Comparison of ENCODE assay signal across 23 cellular contexts in genomic region chr3:185250653-185251052, GRCh38. TPM values are rescaled to one million over a fixed set of nuclear protein-coding genes. Genes with fewer than 3 reads are reported as not detected.
DNase-seq lines count a peak whose midpoint lies in the region; ATAC-seq, FAIRE-seq and TF ChIP-seq lines count a peak whose summit lies in the region.
"Had no signal": no experiment of that assay in that cellular context is flagged by ENCODE, and none has a peak within 500 bp of the region (broad histone marks: within the 10 kb centered on the region; RNA-seq: fewer than 3 reads in every experiment).

No MANE protein-coding gene starts in this region.

- FAIRE-seq in astrocyte (lab: Jason Lieb, UNC) (no peak), GM12891 (lab: Jason Lieb, UNC) (no peak)

- BruUV-seq in Caco-2 (replicated peaks; lab: Mats Ljungman, UMichigan) = no TSS peak

- H3K9me3 Mint-ChIP-seq in Caco-2 (ENCODE audit: unreplicated experiment) (peaks cover 12% of the 10 kb centered on the region), astrocyte (ENCODE audit: unreplicated experiment) (peaks cover 7% of the 10 kb centered on the region), progenitor cell of endocrine pancreas (ENCODE audit: low read depth) (peaks cover 10% of the 10 kb centered on the region)

- TF ChIP-seq CTCF in Caco-2 (IDR thresholded peaks at IDR 0.05; ENCODE audit: insufficient read depth in 1 of 2, low read depth in 1 of 2, low read length in 1 of 2, severe bottlenecking in 1 of 2, unreplicated experiment in 1 of 2) = no peak
- TF ChIP-seq CTCF in astrocyte (IDR thresholded peaks at IDR 0.05; ENCODE audit: insufficient read depth, low read depth, low read length) = no peak
- TF ChIP-seq CTCF in progenitor cell of endocrine pancreas (IDR thresholded peaks at IDR 0.05; ENCODE audit: unreplicated experiment) = no peak

- DNase-seq in Caco-2 (no peak), astrocyte (ENCODE audit: low read depth) (no peak), left lobe of liver (ENCODE audit: low spot score) (no peak), progenitor cell of endocrine pancreas (ENCODE audit: low spot score, unreplicated experiment) (no peak), GM12891 (ENCODE audit: insufficient read length, low spot score) (no peak), H7 (no peak)
- DNase-seq: BE2C; CD4-positive, CD25-positive, alpha-beta regulatory T cell; COR-L47; DMS153; GDM1; GM23248; NCI-H1105; NCI-H1694 treated with DMSO at 0.1 percent for 48 hours; NCI-H2107; NCI-H510A treated with DMSO at 0.1 percent for 48 hours; NCI-H82; PC-3; RPMI8226; SHP77 treated with DMSO at 0.1 percent for 48 hours had no signal

- H3K4me3 Mint-ChIP-seq in Caco-2 (ENCODE audit: unreplicated experiment) (peak overlapping the region; percentile 52), astrocyte (ENCODE audit: unreplicated experiment) (no peak overlapping the region), progenitor cell of endocrine pancreas (ENCODE audit: low read depth) (no peak overlapping the region)
- H3K4me3 Mint-ChIP-seq: CD4-positive, CD25-positive, alpha-beta regulatory T cell had no signal

- H3K36me3 Mint-ChIP-seq in Caco-2 (ENCODE audit: insufficient read depth, unreplicated experiment) (peaks cover 6% of the 10 kb centered on the region), astrocyte (ENCODE audit: low read depth, unreplicated experiment) (no peaks in the 10 kb centered on the region), progenitor cell of endocrine pancreas (ENCODE audit: insufficient read depth) (peaks cover 8% of the 10 kb centered on the region)

- ATAC-seq in left lobe of liver (peak; percentile 34), GM21576 (IDR thresholded peaks at IDR 0.05; ENCODE audit: unreplicated experiment) (no peak)
- ATAC-seq: HCT116, K562, PC-3 had no signal

- POLR2A ChIA-PET in Caco-2 (lab: Charles Lee) = no interaction called here

- H3K27ac ChIP-seq in astrocyte (ENCODE audit: low read depth, low read length) = no peak overlapping the region
- H3K27ac ChIP-seq: GM23248 had no signal

- H3K9ac ChIP-seq in astrocyte (ENCODE audit: low read length) = no peak overlapping the region
- H3K9ac ChIP-seq: GM23248 had no signal

- peaks cover 25% of the 10 kb centered on the region for H3K4me1 ChIP-seq in Caco-2
- H3K4me1 ChIP-seq in astrocyte (ENCODE audit: insufficient read depth, low read length) = no peaks in the 10 kb centered on the region
- H3K4me1 ChIP-seq: BE2C had no signal

- H3K79me2 ChIP-seq in astrocyte (ENCODE audit: insufficient read depth, low read length) = no peaks in the 10 kb centered on the region

- H3K4me1 Mint-ChIP-seq in Caco-2 (ENCODE audit: low read depth, unreplicated experiment) (peaks cover 26% of the 10 kb centered on the region), astrocyte (ENCODE audit: low read depth, unreplicated experiment) (peaks cover 23% of the 10 kb centered on the region), progenitor cell of endocrine pancreas (ENCODE audit: low read depth) (peaks cover 27% of the 10 kb centered on the region)

- TF ChIP-seq POLR2A in GM12891 (IDR thresholded peaks at IDR 0.05; ENCODE audit: low read depth, low read length) = no peak

- no peaks in the 10 kb centered on the region for H3K27me3 Mint-ChIP-seq in Caco-2 (ENCODE audit: insufficient read depth, unreplicated experiment)
- no peaks in the 10 kb centered on the region for H3K27me3 Mint-ChIP-seq in astrocyte (ENCODE audit: low read depth, unreplicated experiment)
- no peaks in the 10 kb centered on the region for H3K27me3 Mint-ChIP-seq in progenitor cell of endocrine pancreas

- H3K36me3 ChIP-seq in Caco-2 (ENCODE audit: control insufficient read depth, insufficient read depth, low read length) = peaks cover 2% of the 10 kb centered on the region
- no peaks in the 10 kb centered on the region for H3K36me3 ChIP-seq in astrocyte (ENCODE audit: insufficient read depth, low read length)
- no peaks in the 10 kb centered on the region for H3K36me3 ChIP-seq in H7 (replicated peaks; ENCODE audit: control insufficient read depth, insufficient read depth, low read length)
- H3K36me3 ChIP-seq: BE2C had no signal

- intact Hi-C loops in Caco-2 (cut with micrococcal nuclease; ENCODE audit: unreplicated experiment) = no loop called here

- no peaks in the 10 kb centered on the region for H4K20me1 ChIP-seq in astrocyte (ENCODE audit: insufficient read depth, low read length)

- no peak overlapping the region for H2AFZ ChIP-seq in astrocyte (ENCODE audit: low read depth, low read length)
- H2AFZ ChIP-seq: GM23248 had no signal

- CTCF ChIA-PET in Caco-2 (lab: Charles Lee) = no interaction called here

- no peak overlapping the region for H3K4me2 ChIP-seq in astrocyte (ENCODE audit: low read length)

- no peak overlapping the region for H3K4me3 ChIP-seq in Caco-2 (ENCODE audit: low read depth, low read length)
- H3K4me3 ChIP-seq in astrocyte (ENCODE audit: insufficient read depth, low read depth, low read length) = no peak overlapping the region
- no peak overlapping the region for H3K4me3 ChIP-seq in H7 (ENCODE audit: insufficient read depth, low read depth, low read length)
- H3K4me3 ChIP-seq: GM23248, K562 had no signal

- H3K9me3 ChIP-seq in Caco-2 (no peaks in the 10 kb centered on the region), astrocyte (ENCODE audit: insufficient read depth, low read depth, low read length) (no peaks in the 10 kb centered on the region)
- H3K9me3 ChIP-seq: BE2C had no signal

- peak overlapping the region; percentile 16 for H3K27ac Mint-ChIP-seq in Caco-2 (ENCODE audit: unreplicated experiment)
- H3K27ac Mint-ChIP-seq in astrocyte (ENCODE audit: unreplicated experiment) = peak overlapping the region; percentile 85
- peak overlapping the region; percentile 74 for H3K27ac Mint-ChIP-seq in progenitor cell of endocrine pancreas
- H3K27ac Mint-ChIP-seq: CD4-positive, CD25-positive, alpha-beta regulatory T cell had no signal

- H3K27me3 ChIP-seq in Caco-2 (replicated peaks; ENCODE audit: control insufficient read depth, insufficient read depth, low read length) (no peaks in the 10 kb centered on the region), astrocyte (ENCODE audit: insufficient read depth, low read length) (no peaks in the 10 kb centered on the region), H7 (ENCODE audit: control insufficient read depth, insufficient read depth, low read length) (no peaks in the 10 kb centered on the region)
- H3K27me3 ChIP-seq: BE2C had no signal

TF ChIP-seq in GM12891, 5 proteins besides CTCF, POLR2A, EP300 and RAD21:
- no peak for TF ChIP-seq TAF1 (IDR thresholded peaks at IDR 0.05; ENCODE audit: low read depth, low read length)
- no peak for TF ChIP-seq SPI1 (IDR thresholded peaks at IDR 0.05; ENCODE audit: low read depth, low read length)
- TF ChIP-seq POLR2AphosphoS5 (IDR thresholded peaks at IDR 0.05; ENCODE audit: low read depth, low read length) = no peak
- no peak for TF ChIP-seq PAX5 (IDR thresholded peaks at IDR 0.05; ENCODE audit: insufficient read depth, low read length, severe bottlenecking)
- no peak for TF ChIP-seq POU2F2 (IDR thresholded peaks at IDR 0.05; ENCODE audit: low read depth, low read length)

RNA-seq across cellular contexts. Expression of gene EHHADH, which starts 3.2 kb away (rescaled TPM):
- total RNA-seq in Caco-2 (2022) (24.9 and 25.0 TPM in 2 replicates), astrocyte (4.4 and 4.7 TPM in 2 replicates), left lobe of liver (323 TPM), progenitor cell of endocrine pancreas (6.2 and 7.6 TPM in 2 replicates)
- 2.6 TPM for polyA plus RNA-seq in GM12891 (2012; ENCODE audit: low read depth, missing spikeins)
- 0.63 and 1.0 TPM in 2 replicates for total RNA-seq in H7 (2014; rRNA removed; shearing (Covaris generic))

Comparison
In these comparisons a context has a peak if more than half of its experiments do, and no peak if none do; other contexts are left out.
1. H3K27ac Mint-ChIP-seq: peak in every context shown above with its lines; median percentile 85 in astrocyte; 74 in progenitor cell of endocrine pancreas; 16 in Caco-2.
2. RNA of gene EHHADH, which starts 3.2 kb away (total RNA-seq): 323 TPM in left lobe of liver (single experiment); 24.9 to 25.0 TPM in Caco-2, 6.2 to 7.6 TPM in progenitor cell of endocrine pancreas, 4.4 to 4.7 TPM in astrocyte and 0.63 to 1.0 TPM in H7; every median in the first group is over 10 times any median in the second.